ENCODE assay signal across 12 cellular contexts in genomic region chr15:91965501-91966180, GRCh38.
A peak's percentile ranks its signal among the peaks of the same experiment; 100 is the strongest.
DNase-seq lines count a peak whose midpoint lies in the region; ATAC-seq and TF ChIP-seq lines count a peak whose summit lies in the region.
"Had no signal": no experiment of that assay in that cellular context is flagged by ENCODE, and none has a peak within 500 bp of the region (broad histone marks: within the 10 kb centered on the region; RNA-seq: fewer than 3 reads in every experiment).

No MANE protein-coding gene starts in this region.

- TF ChIP-seq POLR2A in adrenal gland (IDR thresholded peaks at IDR 0.05) = no peak

- H3K9me3 ChIP-seq in adrenal gland (replicated peaks in 1 of 3) (no peaks in the 10 kb centered on the region), right cardiac atrium (ENCODE audit: control insufficient read depth, low read length) (no peaks in the 10 kb centered on the region)
- H3K9me3 ChIP-seq: gastrocnemius medialis had no signal

- TF ChIP-seq CTCF in adrenal gland (IDR thresholded peaks at IDR 0.05) = no peak

- no peaks in the 10 kb centered on the region for H3K36me3 ChIP-seq in adrenal gland (replicated peaks in 1 of 2)
- H3K36me3 ChIP-seq: gastrocnemius medialis had no signal

- 31 to 47% (median 39%) methylated on average over 8 of the region's 8 CpGs for WGBS in adrenal gland, 4 donors
- 51% methylated on average over 8 of the region's 8 CpGs for WGBS in right cardiac atrium

- ATAC-seq in left cardiac atrium = peak; percentile 31 to 80
- ATAC-seq in Right ventricle myocardium inferior = no peak
- ATAC-seq in right cardiac atrium = no peak
- no peak for ATAC-seq in GM19455 (IDR thresholded peaks at IDR 0.05; ENCODE audit: unreplicated experiment)
- ATAC-seq in HG02973 (IDR thresholded peaks at IDR 0.05; ENCODE audit: unreplicated experiment) = no peak
- ATAC-seq: gastrocnemius medialis, T-helper 17 cell had no signal

- intact Hi-C loops in left cardiac atrium (cut with DNase I) = no loop called here
- intact Hi-C loops in Right ventricle myocardium inferior (cut with DNase I) = no loop called here
- intact Hi-C loops in adrenal gland (cut with DNase I) = no loop called here
- intact Hi-C loops in right cardiac atrium (cut with DNase I) = no loop called here

- DNase-seq in left cardiac atrium (peak; percentile 45), Right ventricle myocardium inferior (ENCODE audit: missing footprints) (no peak), adrenal gland (peak; percentile 59 to 90 (median 85)), right cardiac atrium (peak in 1 of 3 donors; percentile 51), pons (ENCODE audit: low spot score) (no peak)
- DNase-seq in NK-92 treated with Interleukin-12 subunit alpha and Interleukin-12 subunit beta, amount 100 ng/mL, for 24 hours (lab: John Stamatoyannopoulos, UW) = no peak
- DNase-seq: activated gamma-delta T cell treated with Interleukin-2 at 50 U/mL for 16 hours, gastrocnemius medialis, T-helper 17 cell had no signal

- peak overlapping the region; percentile 8 to 84 (median 48) for H3K27ac ChIP-seq in adrenal gland
- H3K27ac ChIP-seq in right cardiac atrium (ENCODE audit: low read length) = peak overlapping the region; percentile 48
- H3K27ac ChIP-seq: C4-2B had no signal

- H3K27me3 ChIP-seq in adrenal gland (no peaks in the 10 kb centered on the region), right cardiac atrium (ENCODE audit: control insufficient read depth, insufficient read depth) (no peaks in the 10 kb centered on the region)
- H3K27me3 ChIP-seq: gastrocnemius medialis had no signal

- H3K4me1 ChIP-seq in adrenal gland (replicated peaks in 1 of 2) (peaks cover 0 to 26% of the 10 kb centered on the region in 2 donors), right cardiac atrium (ENCODE audit: control insufficient read depth, insufficient read depth, low read length) (peaks cover 40% of the 10 kb centered on the region)

- H3K4me3 ChIP-seq in adrenal gland (no peak overlapping the region), right cardiac atrium (ENCODE audit: low read length) (no peak overlapping the region)
- H3K4me3 ChIP-seq: gastrocnemius medialis had no signal

Comparison
In these comparisons a context has a peak if more than half of its experiments do, and no peak if none do; other contexts are left out.
1. ATAC-seq: peak in left cardiac atrium (2 of 2); none in Right ventricle myocardium inferior (single experiment), right cardiac atrium (0 of 2), GM19455 (single experiment) and HG02973 (single experiment).
2. DNase-seq: peak in left cardiac atrium (single experiment) and adrenal gland (7 of 7); none in Right ventricle myocardium inferior (single experiment), pons (single experiment) and NK-92 treated with Interleukin-12 subunit alpha and Interleukin-12 subunit beta, amount 100 ng/mL, for 24 hours (single experiment).